In the genomic region with DNA sequence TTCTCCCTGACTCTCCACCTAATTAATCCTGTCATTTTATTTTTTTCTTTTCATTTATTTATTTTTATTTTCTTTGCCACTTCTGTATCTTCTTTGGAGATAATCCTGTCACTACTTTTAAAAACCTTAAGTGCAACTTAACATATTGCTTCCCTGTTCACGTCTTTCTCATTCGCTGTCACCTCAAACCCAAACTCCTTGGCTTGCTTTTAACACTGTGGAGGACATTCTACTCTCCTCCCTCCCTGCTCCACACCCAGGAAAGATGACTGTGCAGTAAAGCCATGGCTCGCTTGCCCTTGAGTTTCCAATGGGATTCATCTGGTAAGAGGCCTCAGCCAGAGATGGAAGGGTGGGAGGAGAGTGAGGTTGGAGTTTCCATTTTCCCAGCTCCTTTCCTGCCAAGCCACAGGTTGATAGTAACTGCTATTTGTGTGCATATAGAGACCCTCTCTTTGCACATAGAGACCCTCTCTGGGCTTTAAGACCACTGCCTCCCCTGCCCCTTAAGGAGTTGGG, we compare ENCODE assay signal across 1 cellular context.
TF ChIP-seq lines count a peak whose summit lies in the region.

No MANE protein-coding gene starts in this region.

TF ChIP-seq in K562, 482 proteins besides CTCF, POLR2A, EP300 and RAD21 (continued from another document and continues in another):
- TF ChIP-seq MGA (IDR thresholded peaks at IDR 0.05) (no peak), ZNF134 (CRISPR knock-in tag; conservative IDR thresholded peaks at IDR 0.05) (0 out of 2 replicates have a peak, but pooled peaks have one; percentile 32), C11orf30 (IDR thresholded peaks at IDR 0.05; ENCODE audit: low read depth) (peak; percentile 95), CREB1 (IDR thresholded peaks at IDR 0.05) (no peak), CREB1 (CRISPR knock-in tag; IDR thresholded peaks at IDR 0.05) (no peak), AFF1 (IDR thresholded peaks at IDR 0.05; ENCODE audit: low read depth in 1 of 2, partially characterized antibody in 2 of 2) (peak in 1 of 2 experiments; percentile 34), TEAD2 (tag; IDR thresholded peaks at IDR 0.05) (no peak; the same call in 1 of the 2 replicates), ZNF174 (CRISPR knock-in tag; IDR thresholded peaks at IDR 0.05) (no peak), NCOA2 (IDR thresholded peaks at IDR 0.05; ENCODE audit: partially characterized antibody in 2 of 2) (no peak), SIN3B (IDR thresholded peaks at IDR 0.05; ENCODE audit: low read depth) (no peak), KDM5B (IDR thresholded peaks at IDR 0.05; ENCODE audit: insufficient replicate concordance, low read depth, low read length) (no peak), ZNF143 (CRISPR knock-in tag; IDR thresholded peaks at IDR 0.05) (no peak), KLF10 (CRISPR knock-in tag; IDR thresholded peaks at IDR 0.05) (no peak)
- TF ChIP-seq, protein P1, sequence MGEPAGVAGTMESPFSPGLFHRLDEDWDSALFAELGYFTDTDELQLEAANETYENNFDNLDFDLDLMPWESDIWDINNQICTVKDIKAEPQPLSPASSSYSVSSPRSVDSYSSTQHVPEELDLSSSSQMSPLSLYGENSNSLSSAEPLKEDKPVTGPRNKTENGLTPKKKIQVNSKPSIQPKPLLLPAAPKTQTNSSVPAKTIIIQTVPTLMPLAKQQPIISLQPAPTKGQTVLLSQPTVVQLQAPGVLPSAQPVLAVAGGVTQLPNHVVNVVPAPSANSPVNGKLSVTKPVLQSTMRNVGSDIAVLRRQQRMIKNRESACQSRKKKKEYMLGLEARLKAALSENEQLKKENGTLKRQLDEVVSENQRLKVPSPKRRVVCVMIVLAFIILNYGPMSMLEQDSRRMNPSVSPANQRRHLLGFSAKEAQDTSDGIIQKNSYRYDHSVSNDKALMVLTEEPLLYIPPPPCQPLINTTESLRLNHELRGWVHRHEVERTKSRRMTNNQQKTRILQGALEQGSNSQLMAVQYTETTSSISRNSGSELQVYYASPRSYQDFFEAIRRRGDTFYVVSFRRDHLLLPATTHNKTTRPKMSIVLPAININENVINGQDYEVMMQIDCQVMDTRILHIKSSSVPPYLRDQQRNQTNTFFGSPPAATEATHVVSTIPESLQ (CRISPR knock-in tag; IDR thresholded peaks at IDR 0.05), result no peak
- TF ChIP-seq, protein P2, sequence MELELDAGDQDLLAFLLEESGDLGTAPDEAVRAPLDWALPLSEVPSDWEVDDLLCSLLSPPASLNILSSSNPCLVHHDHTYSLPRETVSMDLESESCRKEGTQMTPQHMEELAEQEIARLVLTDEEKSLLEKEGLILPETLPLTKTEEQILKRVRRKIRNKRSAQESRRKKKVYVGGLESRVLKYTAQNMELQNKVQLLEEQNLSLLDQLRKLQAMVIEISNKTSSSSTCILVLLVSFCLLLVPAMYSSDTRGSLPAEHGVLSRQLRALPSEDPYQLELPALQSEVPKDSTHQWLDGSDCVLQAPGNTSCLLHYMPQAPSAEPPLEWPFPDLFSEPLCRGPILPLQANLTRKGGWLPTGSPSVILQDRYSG (tag; conservative IDR thresholded peaks at IDR 0.05; ENCODE audit: low read depth), result 0 out of 2 replicates have a peak, but pooled peaks have one; percentile 47
- TF ChIP-seq, protein P3, sequence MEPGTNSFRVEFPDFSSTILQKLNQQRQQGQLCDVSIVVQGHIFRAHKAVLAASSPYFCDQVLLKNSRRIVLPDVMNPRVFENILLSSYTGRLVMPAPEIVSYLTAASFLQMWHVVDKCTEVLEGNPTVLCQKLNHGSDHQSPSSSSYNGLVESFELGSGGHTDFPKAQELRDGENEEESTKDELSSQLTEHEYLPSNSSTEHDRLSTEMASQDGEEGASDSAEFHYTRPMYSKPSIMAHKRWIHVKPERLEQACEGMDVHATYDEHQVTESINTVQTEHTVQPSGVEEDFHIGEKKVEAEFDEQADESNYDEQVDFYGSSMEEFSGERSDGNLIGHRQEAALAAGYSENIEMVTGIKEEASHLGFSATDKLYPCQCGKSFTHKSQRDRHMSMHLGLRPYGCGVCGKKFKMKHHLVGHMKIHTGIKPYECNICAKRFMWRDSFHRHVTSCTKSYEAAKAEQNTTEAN (CRISPR knock-in tag; IDR thresholded peaks at IDR 0.05), result no peak
